In the genomic region with DNA sequence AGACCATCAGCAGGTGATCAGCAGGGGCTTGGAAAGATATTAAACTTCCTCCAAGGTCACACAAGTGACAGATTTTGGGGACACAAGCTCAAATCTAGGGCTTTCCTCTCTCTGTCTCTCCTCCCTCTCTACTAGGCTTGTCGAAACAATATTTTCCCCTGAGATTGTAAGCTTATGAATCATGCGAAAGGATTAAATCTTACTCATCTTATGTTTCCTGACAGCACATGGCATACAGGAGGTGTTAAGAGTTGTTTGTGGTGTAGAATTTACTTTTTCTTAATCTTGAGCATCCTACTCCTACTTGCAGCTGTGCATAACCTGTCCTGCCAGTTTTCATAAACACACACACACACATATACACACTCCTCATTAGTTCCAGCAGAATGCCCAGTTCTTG, we compare ENCODE assay signal across 17 cellular contexts.
A peak's percentile ranks its signal among the peaks of the same experiment; 100 is the strongest.
DNase-seq lines count a peak whose midpoint lies in the region; ATAC-seq, FAIRE-seq and TF ChIP-seq lines count a peak whose summit lies in the region.
"Had no signal": no experiment of that assay in that cellular context is flagged by ENCODE, and none has a peak within 500 bp of the region (broad histone marks: within the 10 kb centered on the region; RNA-seq: fewer than 3 reads in every experiment).

No MANE protein-coding gene starts in this region.

- H3K4me1 ChIP-seq in PC-3 (ENCODE audit: insufficient read depth, low read length) (peaks cover 10% of the 10 kb centered on the region; the same call in 1 of the 2 replicates), endothelial cell of umbilical vein (ENCODE audit: control insufficient read depth, extremely low read depth, insufficient read depth, low read length) (peaks cover 27% of the 10 kb centered on the region), esophagus squamous epithelium (peaks cover 0 to 21% (median 5%) of the 10 kb centered on the region in 3 donors), psoas muscle (no peaks in the 10 kb centered on the region)
- H3K4me1 ChIP-seq: HAP-1 had no signal

- peaks cover 30% of the 10 kb centered on the region; the same call in 1 of the 2 replicates for H3K9me3 ChIP-seq in PC-3 (ENCODE audit: low read length)
- H3K9me3 ChIP-seq in endothelial cell of umbilical vein (replicated peaks; ENCODE audit: control insufficient read depth, insufficient read depth, low read length), result peaks cover 4% of the 10 kb centered on the region
- H3K9me3 ChIP-seq in esophagus squamous epithelium, result peaks cover 0 to 17% (median 13%) of the 10 kb centered on the region in 3 donors
- peaks cover 16% of the 10 kb centered on the region for H3K9me3 ChIP-seq in psoas muscle
- H3K9me3 ChIP-seq: HAP-1 had no signal

- no peak overlapping the region for H2AFZ ChIP-seq in PC-3 (ENCODE audit: low read length)
- H2AFZ ChIP-seq in endothelial cell of umbilical vein (ENCODE audit: low read depth, low read length), result no peak overlapping the region

- POLR2A ChIA-PET in PC-3 (lab: Charles Lee; ENCODE audit: unreplicated experiment) (no interaction called here), endothelial cell of umbilical vein (lab: Charles Lee) (no interaction called here)

- H3K36me3 ChIP-seq in PC-3 (ENCODE audit: low read depth, low read length) (no peaks in the 10 kb centered on the region), endothelial cell of umbilical vein (ENCODE audit: control insufficient read depth in 2 of 2, extremely low read depth in 1 of 2, insufficient read depth in 2 of 2, low read length in 2 of 2) (no peaks in the 10 kb centered on the region), esophagus squamous epithelium (no peaks in the 10 kb centered on the region), psoas muscle (ENCODE audit: insufficient read depth in 1 of 2, low read depth in 1 of 2) (no peaks in the 10 kb centered on the region)
- H3K36me3 ChIP-seq: HAP-1 had no signal

- no peaks in the 10 kb centered on the region for H3K9me1 ChIP-seq in endothelial cell of umbilical vein (replicated peaks; ENCODE audit: control insufficient read depth, extremely low read depth, insufficient read depth, low read length)

- H3K27me3 ChIP-seq in PC-3 (ENCODE audit: low read length), result no peaks in the 10 kb centered on the region
- H3K27me3 ChIP-seq in endothelial cell of umbilical vein (ENCODE audit: control insufficient read depth in 2 of 2, insufficient read depth in 2 of 2, low read length in 2 of 2), result no peaks in the 10 kb centered on the region
- H3K27me3 ChIP-seq in esophagus squamous epithelium, result no peaks in the 10 kb centered on the region
- H3K27me3 ChIP-seq in psoas muscle (ENCODE audit: insufficient read depth in 3 of 3, low read length in 2 of 3), result no peaks in the 10 kb centered on the region

- H3K4me1 Mint-ChIP-seq in activated CD8-positive, alpha-beta memory T cell treated with anti-CD3 and anti-CD28 coated beads, Interleukin-2, amount 10 ng/mL, durations not matched to agents 7 days and 5 days, result no peaks in the 10 kb centered on the region
- H3K4me1 Mint-ChIP-seq: activated naive CD4-positive, alpha-beta T cell treated with anti-CD3 and anti-CD28 coated beads, Interleukin-2, amount 10 ng/mL, durations not matched to agents 7 days and 5 days; CD4-positive, CD25-positive, alpha-beta regulatory T cell had no signal

- H3K4me2 ChIP-seq in PC-3 (ENCODE audit: low read length), result peak overlapping the region; percentile 23; the same call in 1 of the 2 replicates
- H3K4me2 ChIP-seq in endothelial cell of umbilical vein (ENCODE audit: insufficient read depth, low read length), result peak overlapping the region; percentile 51

- H3K9ac ChIP-seq in PC-3 (ENCODE audit: low read length), result no peak overlapping the region
- peak overlapping the region; percentile 30 for H3K9ac ChIP-seq in endothelial cell of umbilical vein (replicated peaks; ENCODE audit: extremely low read depth, insufficient read depth, low read length)

- BruUV-seq in PC-3 (replicated peaks; lab: Mats Ljungman, UMichigan) (no TSS peak), endothelial cell of umbilical vein (replicated peaks; lab: Mats Ljungman, UMichigan) (no TSS peak)

- intact Hi-C loops in PC-3 (cut with micrococcal nuclease), result loop anchor here (10.0 kb wide), 3 partner anchors 199 to 889 kb away; no protein-coding TSS in a partner anchor
- intact Hi-C loops in endothelial cell of umbilical vein (cut with micrococcal nuclease), result loop anchor here (1.0 to 10.0 kb wide), 7 partner anchors 55 to 627 kb away; a partner anchor contains a TSS
- intact Hi-C loops in esophagus squamous epithelium (cut with DNase I), result no loop called here
- intact Hi-C loops in psoas muscle (cut with DNase I), result loop anchor here in 1 of 2 donors (10.0 kb wide), 2 partner anchors 169 to 889 kb away; no protein-coding TSS in a partner anchor

- dilution Hi-C loops in endothelial cell of umbilical vein (cut with MboI; ENCODE audit: extremely low pct_ligation_motif_present, low sequenced_read_pairs), result no loop called here

- CTCF ChIA-PET in PC-3 (lab: Charles Lee) (no interaction called here), endothelial cell of umbilical vein (lab: Charles Lee) (interaction anchor here (0.9 to 5.4 kb wide), 30 partner anchors 9 to 890 kb away, joined by 3 to 218 read pairs (median 6); a partner anchor contains a TSS)
- CTCF ChIA-PET in activated CD8-positive, alpha-beta memory T cell treated with anti-CD3 and anti-CD28 coated beads, Interleukin-2, amount 10 ng/mL, durations not matched to agents 7 days and 5 days (lab: Charles Lee), result no interaction called here

- no peak overlapping the region for H3K27ac Mint-ChIP-seq in activated CD8-positive, alpha-beta memory T cell treated with anti-CD3 and anti-CD28 coated beads, Interleukin-2, amount 10 ng/mL, durations not matched to agents 7 days and 5 days
- H3K27ac Mint-ChIP-seq: activated CD8-positive, alpha-beta T cell treated with anti-CD3 and anti-CD28 coated beads, Interleukin-2, amount 10 ng/mL, durations not matched to agents 7 days and 5 days; activated naive CD4-positive, alpha-beta T cell treated with anti-CD3 and anti-CD28 coated beads, Interleukin-2, amount 10 ng/mL, durations not matched to agents 7 days and 5 days; CD4-positive, CD25-positive, alpha-beta regulatory T cell had no signal

- H3K9me3 Mint-ChIP-seq in activated CD8-positive, alpha-beta memory T cell treated with anti-CD3 and anti-CD28 coated beads, Interleukin-2, amount 10 ng/mL, durations not matched to agents 7 days and 5 days (ENCODE audit: low read depth), result peaks cover 21% of the 10 kb centered on the region

- TF ChIP-seq POLR2A in endothelial cell of umbilical vein (IDR thresholded peaks at IDR 0.05; ENCODE audit: low read depth, low read length) (no peak), esophagus squamous epithelium (IDR thresholded peaks at IDR 0.05) (no peak)

- DNase-seq in EL (peak; percentile 75), PC-3 (peak; percentile 62), endothelial cell of umbilical vein (ENCODE audit: low read depth, low spot score) (peak; percentile 62), non-pigmented ciliary epithelial cell (ENCODE audit: low read depth) (peak; percentile 50), esophagus squamous epithelium (lab: John Stamatoyannopoulos, UW) (no peak), psoas muscle (no peak)
- no peak for DNase-seq in activated CD8-positive, alpha-beta memory T cell treated with anti-CD3 and anti-CD28 coated beads, Interleukin-2, amount 10 ng/mL, durations not matched to agents 7 days and 5 days
- DNase-seq: activated CD8-positive, alpha-beta T cell treated with anti-CD3 and anti-CD28 coated beads, Interleukin-2, amount 10 ng/mL, durations not matched to agents 7 days and 5 days; activated naive CD4-positive, alpha-beta T cell treated with anti-CD3 and anti-CD28 coated beads, Interleukin-2, amount 10 ng/mL, durations not matched to agents 7 days and 5 days; CD4-positive, CD25-positive, alpha-beta regulatory T cell; cerebellar nuclear complex; GDM1; NCI-H1048; NCI-H446 treated with DMSO at 0.1 percent for 48 hours; Right ventricle myocardium superior had no signal

- H3K27me3 Mint-ChIP-seq in activated CD8-positive, alpha-beta memory T cell treated with anti-CD3 and anti-CD28 coated beads, Interleukin-2, amount 10 ng/mL, durations not matched to agents 7 days and 5 days, result no peaks in the 10 kb centered on the region
- H3K27me3 Mint-ChIP-seq: activated naive CD4-positive, alpha-beta T cell treated with anti-CD3 and anti-CD28 coated beads, Interleukin-2, amount 10 ng/mL, durations not matched to agents 7 days and 5 days; CD4-positive, CD25-positive, alpha-beta regulatory T cell had no signal

- H3K27ac ChIP-seq in PC-3 (ENCODE audit: low read length) (peak overlapping the region; percentile 62), endothelial cell of umbilical vein (ENCODE audit: insufficient read depth, low read depth, low read length) (peak overlapping the region; percentile 82), esophagus squamous epithelium (peak overlapping the region in 2 of 4 donors; percentile 32 to 34), psoas muscle (no peak overlapping the region)

- H3K36me3 Mint-ChIP-seq in activated CD8-positive, alpha-beta memory T cell treated with anti-CD3 and anti-CD28 coated beads, Interleukin-2, amount 10 ng/mL, durations not matched to agents 7 days and 5 days, result no peaks in the 10 kb centered on the region
- H3K36me3 Mint-ChIP-seq: activated naive CD4-positive, alpha-beta T cell treated with anti-CD3 and anti-CD28 coated beads, Interleukin-2, amount 10 ng/mL, durations not matched to agents 7 days and 5 days; CD4-positive, CD25-positive, alpha-beta regulatory T cell had no signal

- no peaks in the 10 kb centered on the region for H4K20me1 ChIP-seq in PC-3 (ENCODE audit: low read length)
- H4K20me1 ChIP-seq in endothelial cell of umbilical vein (replicated peaks; ENCODE audit: control insufficient read depth, extremely low read depth, insufficient read depth, low read length), result no peaks in the 10 kb centered on the region

- no peak overlapping the region for H3K4me3 Mint-ChIP-seq in activated CD8-positive, alpha-beta memory T cell treated with anti-CD3 and anti-CD28 coated beads, Interleukin-2, amount 10 ng/mL, durations not matched to agents 7 days and 5 days
- H3K4me3 Mint-ChIP-seq: activated CD8-positive, alpha-beta T cell treated with anti-CD3 and anti-CD28 coated beads, Interleukin-2, amount 10 ng/mL, durations not matched to agents 7 days and 5 days; activated naive CD4-positive, alpha-beta T cell treated with anti-CD3 and anti-CD28 coated beads, Interleukin-2, amount 10 ng/mL, durations not matched to agents 7 days and 5 days; CD4-positive, CD25-positive, alpha-beta regulatory T cell had no signal

- no peaks in the 10 kb centered on the region for H3K9me2 ChIP-seq in PC-3 (replicated peaks; ENCODE audit: low read length)

- TF ChIP-seq CTCF in PC-3 (conservative IDR thresholded peaks at IDR 0.05; ENCODE audit: low read depth, low read length) (no peak; the same call in 1 of the 2 replicates), endothelial cell of umbilical vein (IDR thresholded peaks at IDR 0.05; ENCODE audit: extremely low read depth in 1 of 2, insufficient read depth in 1 of 2, low read depth in 1 of 2, low read length in 2 of 2) (no peak), esophagus squamous epithelium (IDR thresholded peaks at IDR 0.05) (no peak), psoas muscle (IDR thresholded peaks at IDR 0.05) (no peak)

- no peak for ATAC-seq in PC-3
- ATAC-seq in activated CD8-positive, alpha-beta memory T cell treated with anti-CD3 and anti-CD28 coated beads, Interleukin-2, amount 10 ng/mL, durations not matched to agents 7 days and 5 days, result no peak
- ATAC-seq in GM21786 (IDR thresholded peaks at IDR 0.05; ENCODE audit: unreplicated experiment), result no peak
- ATAC-seq in psoas muscle, result no peak
- ATAC-seq: activated CD8-positive, alpha-beta T cell treated with anti-CD3 and anti-CD28 coated beads, Interleukin-2, amount 10 ng/mL, durations not matched to agents 7 days and 5 days had no signal

- H3K4me3 ChIP-seq in PC-3 (ENCODE audit: low read length) (no peak overlapping the region), endothelial cell of umbilical vein (replicated peaks in 1 of 3; ENCODE audit: insufficient read depth in 1 of 3, low read depth in 1 of 3, low read length in 3 of 3) (no peak overlapping the region), esophagus squamous epithelium (no peak overlapping the region), psoas muscle (no peak overlapping the region)
- H3K4me3 ChIP-seq: HAP-1 had no signal

- 32 to 51% methylated on average over 2 of the region's 2 CpGs for WGBS in esophagus squamous epithelium, 2 donors
- 60 to 80% (median 67%) methylated on average over 2 of the region's 2 CpGs for WGBS in psoas muscle, 3 donors

- no peaks in the 10 kb centered on the region for H3F3A ChIP-seq in PC-3 (ENCODE audit: low read length, unreplicated experiment)

- FAIRE-seq in endothelial cell of umbilical vein (lab: Jason Lieb, UNC), result peak; percentile 77

- H3K79me2 ChIP-seq in PC-3 (ENCODE audit: low read length), result no peaks in the 10 kb centered on the region
- H3K79me2 ChIP-seq in endothelial cell of umbilical vein (ENCODE audit: control insufficient read depth, insufficient read depth, low read length), result no peaks in the 10 kb centered on the region

Comparison
In these comparisons a context has a peak if more than half of its experiments do, and no peak if none do; other contexts are left out.
1. DNase-seq: peak in EL (single experiment), PC-3 (single experiment), endothelial cell of umbilical vein (single experiment) and non-pigmented ciliary epithelial cell (single experiment); none in activated CD8-positive, alpha-beta memory T cell treated with anti-CD3 and anti-CD28 coated beads, Interleukin-2, amount 10 ng/mL, durations not matched to agents 7 days and 5 days (single experiment), esophagus squamous epithelium (single experiment) and psoas muscle (0 of 2).